In genomic region chr9:133394687-133395271, GRCh38 we compare ENCODE assay signal across 20 cellular contexts. TPM values are rescaled to one million over a fixed set of nuclear protein-coding genes. Genes with fewer than 3 reads are reported as not detected.
DNase-seq lines count a peak whose midpoint lies in the region; ATAC-seq, FAIRE-seq and TF ChIP-seq lines count a peak whose summit lies in the region.
"Had no signal": no experiment of that assay in that cellular context is flagged by ENCODE, and none has a peak within 500 bp of the region (broad histone marks: within the 10 kb centered on the region; RNA-seq: fewer than 3 reads in every experiment).

No MANE protein-coding gene starts in this region.

- H3K36me3 Mint-ChIP-seq in GM23338 (ENCODE audit: low read depth): no peaks in the 10 kb centered on the region
- H3K36me3 Mint-ChIP-seq in natural killer cell: no peaks in the 10 kb centered on the region
- H3K36me3 Mint-ChIP-seq: CD4-positive, alpha-beta memory T cell; IgD-negative memory B cell had no signal

- CTCF ChIA-PET in HepG2 (lab: Yijun Ruan, JAX; ENCODE audit: low intra/inter-chr PET ratio, low total read pairs): interaction anchor here (0.6 to 1.1 kb wide), 2 partner anchors 34 to 88 kb away, joined by 3 read pairs; no protein-coding TSS in a partner anchor

- H3K27ac Mint-ChIP-seq in GM23338: no peak overlapping the region
- H3K27ac Mint-ChIP-seq in natural killer cell: no peak overlapping the region
- H3K27ac Mint-ChIP-seq: CD4-positive, alpha-beta memory T cell had no signal

- no peaks in the 10 kb centered on the region for H3K4me1 Mint-ChIP-seq in GM23338
- no peaks in the 10 kb centered on the region for H3K4me1 Mint-ChIP-seq in natural killer cell
- H3K4me1 Mint-ChIP-seq: IgD-negative memory B cell had no signal

- H3K27me3 Mint-ChIP-seq in GM23338 (ENCODE audit: insufficient read depth, low read depth, poor library complexity) (peaks cover 12% of the 10 kb centered on the region), natural killer cell (ENCODE audit: low read depth in 2 of 2) (peaks cover 0 to 8% of the 10 kb centered on the region in 2 donors)

- H3K79me2 ChIP-seq in GM23338 (replicated peaks; ENCODE audit: insufficient read depth): no peaks in the 10 kb centered on the region
- no peaks in the 10 kb centered on the region for H3K79me2 ChIP-seq in HepG2 (ENCODE audit: insufficient read depth, low read length)

- no peaks in the 10 kb centered on the region for H3K9me3 ChIP-seq in RWPE2 (ENCODE audit: severe bottlenecking)
- H3K9me3 ChIP-seq in HepG2 (ENCODE audit: low read length): no peaks in the 10 kb centered on the region
- no peaks in the 10 kb centered on the region for H3K9me3 ChIP-seq in breast epithelium

- H4K20me1 ChIP-seq in GM23338 (replicated peaks; ENCODE audit: insufficient read depth) (no peaks in the 10 kb centered on the region), HepG2 (ENCODE audit: insufficient read depth, low read length) (no peaks in the 10 kb centered on the region)

- no TSS peak for BruUV-seq in HepG2 (replicated peaks; lab: Mats Ljungman, UMichigan)

- no peak overlapping the region for H3K4me2 ChIP-seq in GM23338
- H3K4me2 ChIP-seq in HepG2 (ENCODE audit: low read depth, low read length): peak overlapping the region; percentile 65
- H3K4me2 ChIP-seq: BLaER1 treated with 17β-estradiol and CSF1 and Interleukin-3, amounts not matched to agents 10 nM and 100 nM had no signal

- no peaks in the 10 kb centered on the region for H3F3A ChIP-seq in GM23338 (replicated peaks; ENCODE audit: low read depth)

- peaks cover 15% of the 10 kb centered on the region for H3K9me3 Mint-ChIP-seq in GM23338
- no peaks in the 10 kb centered on the region for H3K9me3 Mint-ChIP-seq in natural killer cell
- H3K9me3 Mint-ChIP-seq: CD4-positive, alpha-beta memory T cell; IgD-negative memory B cell had no signal

- 7% methylated on average over 6 of the region's 8 CpGs for WGBS in HepG2 (ENCODE audit: low lambda C conversion rate)

- peak; percentile 25 for DNase-seq in GM23338 (ENCODE audit: low spot score)
- no peak for DNase-seq in RWPE2 (ENCODE audit: low spot score)
- DNase-seq in HepG2 (ENCODE audit: low spot score): no peak
- DNase-seq in breast epithelium (ENCODE audit: low spot score in 2 of 2): no peak
- no peak for DNase-seq in DMS153 (lab: John Stamatoyannopoulos, UW)
- DNase-seq in natural killer cell: no peak
- DNase-seq: ACHN, Karpas-422, MV-4-11, NCI-H1694, NCI-H2081, NCI-H2171 treated with DMSO at 0.1 percent for 48 hours, Right ventricle myocardium superior had no signal

- H3K27ac ChIP-seq in GM23338 (ENCODE audit: low read depth) (no peak overlapping the region), RWPE2 (ENCODE audit: poor library complexity, severe bottlenecking) (no peak overlapping the region), HepG2 (ENCODE audit: extremely low read length, insufficient read depth, low read length) (no peak overlapping the region), breast epithelium (no peak overlapping the region)
- H3K27ac ChIP-seq: BLaER1 treated with 17β-estradiol and CSF1 and Interleukin-3, amounts not matched to agents 10 nM and 100 nM had no signal

- ATAC-seq in GM23338 (no peak), RWPE2 (ENCODE audit: low read depth) (peak; percentile 29; the same call in 2 of the 3 replicates), HepG2 (peak; percentile 54), natural killer cell (no peak)

- no peak overlapping the region for H3K4me3 Mint-ChIP-seq in GM23338
- H3K4me3 Mint-ChIP-seq in natural killer cell: no peak overlapping the region
- H3K4me3 Mint-ChIP-seq: CD4-positive, alpha-beta memory T cell; IgD-negative memory B cell had no signal

- no peak for TF ChIP-seq RAD21 in HepG2 (CRISPR knock-in tag; IDR thresholded peaks at IDR 0.05)

- no peak overlapping the region for H3K4me3 ChIP-seq in GM23338
- H3K4me3 ChIP-seq in RWPE2 (ENCODE audit: severe bottlenecking): no peak overlapping the region
- peak overlapping the region in 1 of 3 experiments; percentile 50; a peak in 2 of 6 replicates for H3K4me3 ChIP-seq in HepG2 (replicated peaks in 1 of 3; ENCODE audit: insufficient read depth in 1 of 3, low read depth in 2 of 3, low read length in 3 of 3)
- no peak overlapping the region for H3K4me3 ChIP-seq in breast epithelium
- H3K4me3 ChIP-seq: BLaER1 treated with 17β-estradiol and CSF1 and Interleukin-3, amounts not matched to agents 10 nM and 100 nM had no signal

- TF ChIP-seq EP300 in HepG2 (IDR thresholded peaks at IDR 0.05; ENCODE audit: low read depth in 2 of 2, low read length in 2 of 2): peak in 1 of 2 experiments; percentile 29; a peak in 1 of 4 replicates
- TF ChIP-seq EP300 in HepG2 (CRISPR knock-in tag; IDR thresholded peaks at IDR 0.05; ENCODE audit: borderline replicate concordance): no peak

- H3K27me3 ChIP-seq in GM23338 (ENCODE audit: insufficient read depth): no peaks in the 10 kb centered on the region
- H3K27me3 ChIP-seq in RWPE2 (ENCODE audit: insufficient read depth, poor library complexity, severe bottlenecking): no peaks in the 10 kb centered on the region
- no peaks in the 10 kb centered on the region for H3K27me3 ChIP-seq in HepG2 (ENCODE audit: control insufficient read depth in 1 of 2, insufficient read depth in 2 of 2, low read length in 2 of 2)
- peaks cover 0 to 17% of the 10 kb centered on the region in 2 donors for H3K27me3 ChIP-seq in breast epithelium
- H3K27me3 ChIP-seq: BLaER1 treated with 17β-estradiol and CSF1 and Interleukin-3, amounts not matched to agents 10 nM and 100 nM had no signal

- intact Hi-C loops in HepG2 (cut with micrococcal nuclease; ENCODE audit: unreplicated experiment): loop anchor here (5.0 kb wide), 1 partner anchor 37 kb away; the partner anchor contains the start of genes SURF1 and SURF2
- intact Hi-C loops in breast epithelium (cut with DNase I; ENCODE audit: low total_unique reads): loop anchor here (10.0 kb wide), 1 partner anchor 470 kb away; no protein-coding TSS in a partner anchor
- intact Hi-C loops in natural killer cell (cut with micrococcal nuclease): no loop called here

- no peak overlapping the region for H3K9ac ChIP-seq in HepG2 (ENCODE audit: insufficient read depth, low read depth, low read length)
- H3K9ac ChIP-seq: BLaER1 treated with 17β-estradiol and CSF1 and Interleukin-3, amounts not matched to agents 10 nM and 100 nM had no signal

- no peak for TF ChIP-seq POLR2A in HepG2 (IDR thresholded peaks at IDR 0.05; ENCODE audit: insufficient read depth in 1 of 2, low read depth in 2 of 2, low read length in 2 of 2)
- TF ChIP-seq POLR2A in breast epithelium (IDR thresholded peaks at IDR 0.05): no peak

- no peaks in the 10 kb centered on the region for H3K9me2 ChIP-seq in GM23338 (ENCODE audit: insufficient read depth)

- TF ChIP-seq CTCF in GM23338 (conservative IDR thresholded peaks at IDR 0.05; ENCODE audit: low read depth in 2 of 2): peak; percentile 14 to 42; a peak in 2 of 4 replicates
- TF ChIP-seq CTCF in RWPE2 (IDR thresholded peaks at IDR 0.05; ENCODE audit: poor library complexity, severe bottlenecking): no peak
- TF ChIP-seq CTCF in HepG2 (CRISPR knock-in tag; IDR thresholded peaks at IDR 0.05): peak; percentile 45
- no peak for TF ChIP-seq CTCF in breast epithelium (IDR thresholded peaks at IDR 0.05)
- TF ChIP-seq CTCF in natural killer cell (IDR thresholded peaks at IDR 0.05): no peak

- H3K4me1 ChIP-seq in GM23338 (ENCODE audit: insufficient read depth) (no peaks in the 10 kb centered on the region), RWPE2 (ENCODE audit: insufficient read depth, poor library complexity, severe bottlenecking) (no peaks in the 10 kb centered on the region), HepG2 (ENCODE audit: insufficient read depth, low read length) (peaks cover 61% of the 10 kb centered on the region), breast epithelium (no peaks in the 10 kb centered on the region)

- POLR2A ChIA-PET in HepG2 (lab: Yijun Ruan, JAX): interaction anchor here (1.1 to 1.9 kb wide), 9 partner anchors 9 to 65 kb away, joined by 3 to 8 read pairs (median 5); partner anchors contain the start of genes CACFD1, MED22, RPL7A and STKLD1

- no peak overlapping the region for H2AFZ ChIP-seq in GM23338
- no peak overlapping the region for H2AFZ ChIP-seq in HepG2 (ENCODE audit: low read length)

- FAIRE-seq in HepG2 (lab: Jason Lieb, UNC): no peak
- FAIRE-seq: G401.6, GM12892, H1 had no signal

- H3K36me3 ChIP-seq in GM23338 (ENCODE audit: insufficient read depth): no peaks in the 10 kb centered on the region
- no peaks in the 10 kb centered on the region for H3K36me3 ChIP-seq in RWPE2 (ENCODE audit: low read depth)
- no peaks in the 10 kb centered on the region for H3K36me3 ChIP-seq in HepG2 (replicated peaks in 1 of 2; ENCODE audit: control insufficient read depth in 1 of 2, insufficient read depth in 2 of 2, low read length in 2 of 2)
- no peaks in the 10 kb centered on the region for H3K36me3 ChIP-seq in breast epithelium
- H3K36me3 ChIP-seq: BLaER1 treated with 17β-estradiol and CSF1 and Interleukin-3, amounts not matched to agents 10 nM and 100 nM had no signal

- in situ Hi-C loops in HepG2 (cut with HindIII; ENCODE audit: extremely low pct_ligation_motif_present, low pct_unique_long_range_greater_than_20kb): no loop called here

RNA-seq across cellular contexts. Expression of gene STKLD1, which starts 18.6 kb away (rescaled TPM):
- total RNA-seq in GM23338 (2014; rRNA removed; shearing (Covaris generic)): not detected in 2 replicates
- polyA plus RNA-seq in GM23338 (2016; fragmentation: Nextera tagmentation; extraction: Ambion mirVana) (0.57 TPM in 1 of 2 replicates, not detected in the other), HepG2 (2011; rRNA removed) (1.5 and 3.8 TPM in 2 replicates)
- total RNA-seq in HepG2 (2016; rRNA removed; fragmentation: Illumina TruSeq; extraction: Trizol) (1.1 and 2.2 TPM in 2 replicates), breast epithelium (1 to 10 TPM in 1 of 3 donors, under 1 TPM in 2; 0.59 to 3.9 (median 0.96) TPM), natural killer cell (1 to 10 TPM in 2 of 3 donors, under 1 TPM in 1; 0.53 to 2.9 (median 1.1) TPM)
- 3.2 and 4.6 TPM in 2 replicates for total RNA-seq in HepG2 (2016; cell fraction: cytosol; rRNA removed; fragmentation: Illumina TruSeq; extraction: Trizol; ENCODE audit: low read depth)
- 1.6 TPM in 2 replicates for total RNA-seq in HepG2 (2016; cell fraction: insoluble cytoplasmic fraction; rRNA removed; fragmentation: Illumina TruSeq; extraction: Trizol)
- total RNA-seq in HepG2 (2016; cell fraction: membrane; rRNA removed; fragmentation: Illumina TruSeq; extraction: Trizol): 3.7 and 4.8 TPM in 2 replicates
- 0.53 and 0.75 TPM in 2 replicates for total RNA-seq in HepG2 (2016; cell fraction: nucleus; rRNA removed; fragmentation: Illumina TruSeq; extraction: Trizol)
- polyA plus RNA-seq in HepG2 (2011; cell fraction: cytosol; rRNA removed): 2.0 and 2.7 TPM in 2 replicates
- polyA plus RNA-seq in HepG2 (2011; cell fraction: nucleus; rRNA removed): 0.87 and 3.7 TPM in 2 replicates
- polyA plus RNA-seq in HepG2 (2012): 3.1 and 4.8 TPM in 2 replicates
- polyA plus RNA-seq in HepG2 (2016; cell fraction: cytosol; fragmentation: Illumina TruSeq; extraction: Trizol; ENCODE audit: low read depth): 4.2 and 4.8 TPM in 2 replicates
- polyA plus RNA-seq in HepG2 (2016; cell fraction: insoluble cytoplasmic fraction; fragmentation: Illumina TruSeq; extraction: Trizol; ENCODE audit: low read depth): 1.5 and 2.2 TPM in 2 replicates
- polyA plus RNA-seq in HepG2 (2016; cell fraction: membrane; fragmentation: Illumina TruSeq; extraction: Trizol; ENCODE audit: low read depth): 3.8 and 5.3 TPM in 2 replicates
- polyA plus RNA-seq in HepG2 (2016; cell fraction: nucleus; fragmentation: Illumina TruSeq; extraction: Trizol; ENCODE audit: insufficient read depth, low read depth): 1.2 and 2.1 TPM in 2 replicates
- polyA minus RNA-seq in HepG2 (2011; rRNA and poly(A)+ RNA removed; ENCODE audit: low replicate concordance): 0.56 and 1.5 TPM in 2 replicates
- polyA minus RNA-seq in HepG2 (2011; cell fraction: cytosol; rRNA and poly(A)+ RNA removed): 0.59 TPM in 1 of 2 replicates, not detected in the other
- 0.77 and 1.1 TPM in 2 replicates for polyA minus RNA-seq in HepG2 (2011; cell fraction: nucleus; rRNA and poly(A)+ RNA removed)
- total RNA-seq: H1, M059J had no signal

RNA-seq across cellular contexts. Expression of gene SURF4, which starts 18.9 kb away (rescaled TPM):
- total RNA-seq in GM23338 (2014; rRNA removed; shearing (Covaris generic)): 242 and 261 TPM in 2 replicates
- polyA plus RNA-seq in GM23338 (2016; fragmentation: Nextera tagmentation; extraction: Ambion mirVana) (66.3 and 67.7 TPM in 2 replicates), HepG2 (2011; rRNA removed) (220 and 224 TPM in 2 replicates)
- total RNA-seq in HepG2 (2016; rRNA removed; fragmentation: Illumina TruSeq; extraction: Trizol) (135 and 265 TPM in 2 replicates), breast epithelium (100 to 1,000 TPM; 109 to 164 (median 133) TPM), natural killer cell (100 to 1,000 TPM; 111 to 135 (median 114) TPM)
- 32.2 and 32.9 TPM in 2 replicates for total RNA-seq in HepG2 (2016; cell fraction: cytosol; rRNA removed; fragmentation: Illumina TruSeq; extraction: Trizol; ENCODE audit: low read depth)
- total RNA-seq in HepG2 (2016; cell fraction: insoluble cytoplasmic fraction; rRNA removed; fragmentation: Illumina TruSeq; extraction: Trizol): 115 and 269 TPM in 2 replicates
- total RNA-seq in HepG2 (2016; cell fraction: membrane; rRNA removed; fragmentation: Illumina TruSeq; extraction: Trizol): 110 and 114 TPM in 2 replicates
- 228 and 275 TPM in 2 replicates for total RNA-seq in HepG2 (2016; cell fraction: nucleus; rRNA removed; fragmentation: Illumina TruSeq; extraction: Trizol)
- 264 and 277 TPM in 2 replicates for polyA plus RNA-seq in HepG2 (2011; cell fraction: cytosol; rRNA removed)
- polyA plus RNA-seq in HepG2 (2011; cell fraction: nucleus; rRNA removed): 180 and 191 TPM in 2 replicates
- polyA plus RNA-seq in HepG2 (2012): 188 and 224 TPM in 2 replicates
- 32.1 and 37.0 TPM in 2 replicates for polyA plus RNA-seq in HepG2 (2016; cell fraction: cytosol; fragmentation: Illumina TruSeq; extraction: Trizol; ENCODE audit: low read depth)
- polyA plus RNA-seq in HepG2 (2016; cell fraction: insoluble cytoplasmic fraction; fragmentation: Illumina TruSeq; extraction: Trizol; ENCODE audit: low read depth): 124 and 145 TPM in 2 replicates
- 76.2 and 78.0 TPM in 2 replicates for polyA plus RNA-seq in HepG2 (2016; cell fraction: membrane; fragmentation: Illumina TruSeq; extraction: Trizol; ENCODE audit: low read depth)
- 397 and 400 TPM in 2 replicates for polyA plus RNA-seq in HepG2 (2016; cell fraction: nucleus; fragmentation: Illumina TruSeq; extraction: Trizol; ENCODE audit: insufficient read depth, low read depth)
- polyA minus RNA-seq in HepG2 (2011; rRNA and poly(A)+ RNA removed; ENCODE audit: low replicate concordance): 375 and 710 TPM in 2 replicates
- 173 and 200 TPM in 2 replicates for polyA minus RNA-seq in HepG2 (2011; cell fraction: cytosol; rRNA and poly(A)+ RNA removed)
- 72.5 and 84.8 TPM in 2 replicates for polyA minus RNA-seq in HepG2 (2011; cell fraction: nucleus; rRNA and poly(A)+ RNA removed)

RNA-seq across cellular contexts. Expression of gene REXO4, which starts 23.0 kb away (rescaled TPM):
- total RNA-seq in GM23338 (2014; rRNA removed; shearing (Covaris generic)): 34.3 and 36.3 TPM in 2 replicates
- polyA plus RNA-seq in GM23338 (2016; fragmentation: Nextera tagmentation; extraction: Ambion mirVana): 31.1 and 38.1 TPM in 2 replicates
- total RNA-seq in HepG2 (2016; rRNA removed; fragmentation: Illumina TruSeq; extraction: Trizol): 30.4 and 32.9 TPM in 2 replicates
- total RNA-seq in HepG2 (2016; cell fraction: cytosol; rRNA removed; fragmentation: Illumina TruSeq; extraction: Trizol; ENCODE audit: low read depth): 13.1 and 13.7 TPM in 2 replicates
- total RNA-seq in HepG2 (2016; cell fraction: insoluble cytoplasmic fraction; rRNA removed; fragmentation: Illumina TruSeq; extraction: Trizol): 30.5 and 30.8 TPM in 2 replicates
- total RNA-seq in HepG2 (2016; cell fraction: membrane; rRNA removed; fragmentation: Illumina TruSeq; extraction: Trizol): 26.1 and 26.5 TPM in 2 replicates
- total RNA-seq in HepG2 (2016; cell fraction: nucleus; rRNA removed; fragmentation: Illumina TruSeq; extraction: Trizol): 13.7 and 15.5 TPM in 2 replicates
- polyA plus RNA-seq in HepG2 (2011; rRNA removed): 18.5 and 20.2 TPM in 2 replicates
- polyA plus RNA-seq in HepG2 (2011; cell fraction: cytosol; rRNA removed): 20.6 and 24.2 TPM in 2 replicates
- polyA plus RNA-seq in HepG2 (2011; cell fraction: nucleus; rRNA removed): 13.1 and 13.9 TPM in 2 replicates
- polyA plus RNA-seq in HepG2 (2012): 18.4 and 20.8 TPM in 2 replicates
- polyA plus RNA-seq in HepG2 (2016; cell fraction: cytosol; fragmentation: Illumina TruSeq; extraction: Trizol; ENCODE audit: low read depth): 13.2 and 14.9 TPM in 2 replicates
- polyA plus RNA-seq in HepG2 (2016; cell fraction: insoluble cytoplasmic fraction; fragmentation: Illumina TruSeq; extraction: Trizol; ENCODE audit: low read depth): 40.1 and 41.2 TPM in 2 replicates
- 23.2 and 24.3 TPM in 2 replicates for polyA plus RNA-seq in HepG2 (2016; cell fraction: membrane; fragmentation: Illumina TruSeq; extraction: Trizol; ENCODE audit: low read depth)
- polyA plus RNA-seq in HepG2 (2016; cell fraction: nucleus; fragmentation: Illumina TruSeq; extraction: Trizol; ENCODE audit: insufficient read depth, low read depth): 25.0 and 27.5 TPM in 2 replicates
- 29.1 and 46.3 TPM in 2 replicates for polyA minus RNA-seq in HepG2 (2011; rRNA and poly(A)+ RNA removed; ENCODE audit: low replicate concordance)
- 14.4 and 15.3 TPM in 2 replicates for polyA minus RNA-seq in HepG2 (2011; cell fraction: cytosol; rRNA and poly(A)+ RNA removed)
- 16.2 TPM in 2 replicates for polyA minus RNA-seq in HepG2 (2011; cell fraction: nucleus; rRNA and poly(A)+ RNA removed)
- 10 to 100 TPM; 14.2 to 20.5 (median 18.7) TPM for total RNA-seq in breast epithelium
- total RNA-seq in natural killer cell: 10 to 100 TPM; 14.2 to 21.6 (median 18.8) TPM

RNA-seq across cellular contexts. Expression of gene ADAMTS13, which starts 27.4 kb away (rescaled TPM):
- total RNA-seq in GM23338 (2014; rRNA removed; shearing (Covaris generic)): 3.1 and 6.0 TPM in 2 replicates
- polyA plus RNA-seq in GM23338 (2016; fragmentation: Nextera tagmentation; extraction: Ambion mirVana) (4.4 and 6.0 TPM in 2 replicates), HepG2 (2011; rRNA removed) (4.5 and 5.0 TPM in 2 replicates)
- total RNA-seq in HepG2 (2016; rRNA removed; fragmentation: Illumina TruSeq; extraction: Trizol) (0.69 and 0.91 TPM in 2 replicates), breast epithelium (1 to 10 TPM in 1 of 3 donors, under 1 TPM in 2; 0.88 to 2.9 (median 0.96) TPM), natural killer cell (1 to 10 TPM; 2.3 to 3.0 (median 2.8) TPM)
- total RNA-seq in HepG2 (2016; cell fraction: cytosol; rRNA removed; fragmentation: Illumina TruSeq; extraction: Trizol; ENCODE audit: low read depth): 0.26 and 0.30 TPM in 2 replicates
- total RNA-seq in HepG2 (2016; cell fraction: insoluble cytoplasmic fraction; rRNA removed; fragmentation: Illumina TruSeq; extraction: Trizol): 0.22 and 0.91 TPM in 2 replicates
- total RNA-seq in HepG2 (2016; cell fraction: membrane; rRNA removed; fragmentation: Illumina TruSeq; extraction: Trizol): 0.21 and 0.37 TPM in 2 replicates
- 0.78 and 1.4 TPM in 2 replicates for total RNA-seq in HepG2 (2016; cell fraction: nucleus; rRNA removed; fragmentation: Illumina TruSeq; extraction: Trizol)
- polyA plus RNA-seq in HepG2 (2011; cell fraction: cytosol; rRNA removed): 1.2 and 2.2 TPM in 2 replicates
- 35.9 and 63.7 TPM in 2 replicates for polyA plus RNA-seq in HepG2 (2011; cell fraction: nucleus; rRNA removed)
- polyA plus RNA-seq in HepG2 (2012): 1.4 and 2.0 TPM in 2 replicates
- 0.12 and 0.16 TPM in 2 replicates for polyA plus RNA-seq in HepG2 (2016; cell fraction: cytosol; fragmentation: Illumina TruSeq; extraction: Trizol; ENCODE audit: low read depth)
- polyA plus RNA-seq in HepG2 (2016; cell fraction: insoluble cytoplasmic fraction; fragmentation: Illumina TruSeq; extraction: Trizol; ENCODE audit: low read depth): 0.48 and 0.73 TPM in 2 replicates
- polyA plus RNA-seq in HepG2 (2016; cell fraction: membrane; fragmentation: Illumina TruSeq; extraction: Trizol; ENCODE audit: low read depth): 0.14 and 0.23 TPM in 2 replicates
- 4.6 TPM in 2 replicates for polyA plus RNA-seq in HepG2 (2016; cell fraction: nucleus; fragmentation: Illumina TruSeq; extraction: Trizol; ENCODE audit: insufficient read depth, low read depth)
- polyA minus RNA-seq in HepG2 (2011; rRNA and poly(A)+ RNA removed; ENCODE audit: low replicate concordance): 0.75 and 1.4 TPM in 2 replicates
- 0.30 and 0.62 TPM in 2 replicates for polyA minus RNA-seq in HepG2 (2011; cell fraction: cytosol; rRNA and poly(A)+ RNA removed)
- polyA minus RNA-seq in HepG2 (2011; cell fraction: nucleus; rRNA and poly(A)+ RNA removed): 2.4 and 3.1 TPM in 2 replicates
- polyA plus RNA-seq: CD4-positive, alpha-beta memory T cell had no signal

RNA-seq across cellular contexts. Expression of gene SURF2, which starts 38.4 kb away (rescaled TPM):
- total RNA-seq in GM23338 (2014; rRNA removed; shearing (Covaris generic)): 32.4 and 39.9 TPM in 2 replicates
- polyA plus RNA-seq in GM23338 (2016; fragmentation: Nextera tagmentation; extraction: Ambion mirVana): 100 and 104 TPM in 2 replicates
- 10.3 and 13.6 TPM in 2 replicates for total RNA-seq in HepG2 (2016; rRNA removed; fragmentation: Illumina TruSeq; extraction: Trizol)
- 10.3 and 15.8 TPM in 2 replicates for total RNA-seq in HepG2 (2016; cell fraction: cytosol; rRNA removed; fragmentation: Illumina TruSeq; extraction: Trizol; ENCODE audit: low read depth)
- total RNA-seq in HepG2 (2016; cell fraction: insoluble cytoplasmic fraction; rRNA removed; fragmentation: Illumina TruSeq; extraction: Trizol): 12.0 and 12.6 TPM in 2 replicates
- 10.0 and 13.9 TPM in 2 replicates for total RNA-seq in HepG2 (2016; cell fraction: membrane; rRNA removed; fragmentation: Illumina TruSeq; extraction: Trizol)
- 4.1 and 4.4 TPM in 2 replicates for total RNA-seq in HepG2 (2016; cell fraction: nucleus; rRNA removed; fragmentation: Illumina TruSeq; extraction: Trizol)
- 6.1 and 6.3 TPM in 2 replicates for polyA plus RNA-seq in HepG2 (2011; rRNA removed)
- polyA plus RNA-seq in HepG2 (2011; cell fraction: cytosol; rRNA removed): 6.8 and 9.7 TPM in 2 replicates
- 6.6 and 8.7 TPM in 2 replicates for polyA plus RNA-seq in HepG2 (2011; cell fraction: nucleus; rRNA removed)
- 6.8 and 8.6 TPM in 2 replicates for polyA plus RNA-seq in HepG2 (2012)
- 14.4 and 20.2 TPM in 2 replicates for polyA plus RNA-seq in HepG2 (2016; cell fraction: cytosol; fragmentation: Illumina TruSeq; extraction: Trizol; ENCODE audit: low read depth)
- 19.8 and 21.6 TPM in 2 replicates for polyA plus RNA-seq in HepG2 (2016; cell fraction: insoluble cytoplasmic fraction; fragmentation: Illumina TruSeq; extraction: Trizol; ENCODE audit: low read depth)
- polyA plus RNA-seq in HepG2 (2016; cell fraction: membrane; fragmentation: Illumina TruSeq; extraction: Trizol; ENCODE audit: low read depth): 12.6 and 15.8 TPM in 2 replicates
- polyA plus RNA-seq in HepG2 (2016; cell fraction: nucleus; fragmentation: Illumina TruSeq; extraction: Trizol; ENCODE audit: insufficient read depth, low read depth): 11.3 and 11.9 TPM in 2 replicates
- polyA minus RNA-seq in HepG2 (2011; rRNA and poly(A)+ RNA removed; ENCODE audit: low replicate concordance): 3.5 and 24.4 TPM in 2 replicates
- polyA minus RNA-seq in HepG2 (2011; cell fraction: cytosol; rRNA and poly(A)+ RNA removed): 2.3 and 5.0 TPM in 2 replicates
- 1.6 and 2.3 TPM in 2 replicates for polyA minus RNA-seq in HepG2 (2011; cell fraction: nucleus; rRNA and poly(A)+ RNA removed)
- total RNA-seq in breast epithelium: 10 to 100 TPM; 16.7 to 25.9 (median 25.2) TPM
- total RNA-seq in natural killer cell: 10 to 100 TPM; 14.3 to 14.9 (median 14.7) TPM

Comparison
In these comparisons a context has a peak if more than half of its experiments do, and no peak if none do; other contexts are left out.
1. ATAC-seq: peak in RWPE2 (single experiment) and HepG2 (single experiment); none in GM23338 (single experiment) and natural killer cell (0 of 3).
2. CTCF ChIP-seq: peak in GM23338 (2 of 2) and HepG2 (single experiment); none in RWPE2 (single experiment), breast epithelium (0 of 3) and natural killer cell (single experiment).